In genomic region chr19:12166596-12166995, GRCh38 we compare ENCODE assay signal across 18 cellular contexts. TPM values are rescaled to one million over a fixed set of nuclear protein-coding genes. Genes with fewer than 3 reads are reported as not detected.
A peak's percentile ranks its signal among the peaks of the same experiment; 100 is the strongest.
DNase-seq lines count a peak whose midpoint lies in the region; ATAC-seq and TF ChIP-seq lines count a peak whose summit lies in the region.
"Had no signal": no experiment of that assay in that cellular context is flagged by ENCODE, and none has a peak within 500 bp of the region (broad histone marks: within the 10 kb centered on the region; RNA-seq: fewer than 3 reads in every experiment).

No MANE protein-coding gene starts in this region.

- H3K9me3 ChIP-seq in Panc1 (ENCODE audit: control insufficient read depth, insufficient read depth, low read depth, low read length), result no peaks in the 10 kb centered on the region; the same call in 1 of the 2 replicates
- H3K9me3 ChIP-seq: heart right ventricle, mucosa of descending colon had no signal

- peak overlapping the region; percentile 30 for H3K27ac Mint-ChIP-seq in activated naive CD4-positive, alpha-beta T cell treated with anti-CD3 and anti-CD28 coated beads, Interleukin-2, amount 50 U/mL, for 24 hours
- peak overlapping the region; percentile 61 for H3K27ac Mint-ChIP-seq in stimulated activated effector memory CD8-positive, alpha-beta T cell treated with anti-CD3 and anti-CD28 coated beads, Interleukin-12 subunit alpha, Interleukin-12 subunit beta, amount 100 ng/mL, for 72 hours
- H3K27ac Mint-ChIP-seq: activated T-helper 1 cell treated with anti-CD3 and anti-CD28 coated beads, Interleukin-12 subunit alpha, Interleukin-12 subunit beta, Interleukin-2, Interleukin-4 antibody, amounts not matched to agents 30 ng/mL and 10 ng/mL and 1 ng/mL, durations not matched to agents 14 hours and 24 hours and 36 hours; T-helper 2 cell treated with Interferon-gamma antibody and Interleukin-4, amounts not matched to agents 5 μg/mL and 100 μg/mL, for 36 hours had no signal

- H3K9me3 Mint-ChIP-seq in activated naive CD4-positive, alpha-beta T cell treated with anti-CD3 and anti-CD28 coated beads, Interleukin-2, amount 50 U/mL, for 24 hours, result no peaks in the 10 kb centered on the region
- H3K9me3 Mint-ChIP-seq in stimulated activated effector memory CD8-positive, alpha-beta T cell treated with anti-CD3 and anti-CD28 coated beads, Interleukin-12 subunit alpha, Interleukin-12 subunit beta, amount 100 ng/mL, for 72 hours, result no peaks in the 10 kb centered on the region

- intact Hi-C loops in Panc1 (cut with micrococcal nuclease; ENCODE audit: unreplicated experiment), result no loop called here

- ATAC-seq in Panc1, result no peak
- no peak for ATAC-seq in stimulated activated effector memory CD8-positive, alpha-beta T cell treated with anti-CD3 and anti-CD28 coated beads, Interleukin-12 subunit alpha, Interleukin-12 subunit beta, amount 100 ng/mL, for 72 hours
- no peak for ATAC-seq in HG03196 (IDR thresholded peaks at IDR 0.05; ENCODE audit: unreplicated experiment)
- ATAC-seq: heart right ventricle, mucosa of descending colon had no signal

- CTCF ChIA-PET in Panc1 (lab: Charles Lee), result no interaction called here

- DNase-seq in activated naive CD4-positive, alpha-beta T cell (lab: John Stamatoyannopoulos, UW), result no peak
- no peak for DNase-seq in Panc1 (ENCODE audit: low read depth, low spot score)
- peak; percentile 7 for DNase-seq in dermis blood vessel endothelial cell
- DNase-seq in stimulated activated effector memory CD8-positive, alpha-beta T cell treated with anti-CD3 and anti-CD28 coated beads, Interleukin-12 subunit alpha, Interleukin-12 subunit beta, amount 100 ng/mL, for 72 hours (ENCODE audit: low spot score in 2 of 2), result no peak
- no peak for DNase-seq in kidney tubule cell (ENCODE audit: low spot score)
- DNase-seq in NCI-H146 (lab: John Stamatoyannopoulos, UW), result no peak
- DNase-seq: aorta, cortex of kidney, DMS153, erythroblast, heart right ventricle, mucosa of descending colon, NCI-H1092, posterior cingulate gyrus had no signal

- in situ Hi-C loops in Panc1 (cut with HindIII; ENCODE audit: low pct_unique_long_range_greater_than_20kb, low sequenced_read_pairs), result no loop called here

- TF ChIP-seq CTCF in Panc1 (IDR thresholded peaks at IDR 0.05), result no peak

- H3K27ac ChIP-seq in Panc1 (ENCODE audit: low read length), result no peak overlapping the region

- peaks cover 50% of the 10 kb centered on the region for H3K4me1 Mint-ChIP-seq in activated naive CD4-positive, alpha-beta T cell treated with anti-CD3 and anti-CD28 coated beads, Interleukin-2, amount 50 U/mL, for 24 hours
- H3K4me1 Mint-ChIP-seq in stimulated activated effector memory CD8-positive, alpha-beta T cell treated with anti-CD3 and anti-CD28 coated beads, Interleukin-12 subunit alpha, Interleukin-12 subunit beta, amount 100 ng/mL, for 72 hours, result peaks cover 33% of the 10 kb centered on the region

- H3K4me3 Mint-ChIP-seq in activated naive CD4-positive, alpha-beta T cell treated with anti-CD3 and anti-CD28 coated beads, Interleukin-2, amount 50 U/mL, for 24 hours, result no peak overlapping the region
- H3K4me3 Mint-ChIP-seq in stimulated activated effector memory CD8-positive, alpha-beta T cell treated with anti-CD3 and anti-CD28 coated beads, Interleukin-12 subunit alpha, Interleukin-12 subunit beta, amount 100 ng/mL, for 72 hours, result no peak overlapping the region
- H3K4me3 Mint-ChIP-seq: activated T-helper 1 cell treated with anti-CD3 and anti-CD28 coated beads, Interleukin-12 subunit alpha, Interleukin-12 subunit beta, Interleukin-2, Interleukin-4 antibody, amounts not matched to agents 30 ng/mL and 10 ng/mL and 1 ng/mL, durations not matched to agents 14 hours and 24 hours and 36 hours; T-helper 2 cell treated with Interferon-gamma antibody and Interleukin-4, amounts not matched to agents 5 μg/mL and 100 μg/mL, for 36 hours had no signal

- peaks cover 4% of the 10 kb centered on the region for H3K36me3 Mint-ChIP-seq in activated naive CD4-positive, alpha-beta T cell treated with anti-CD3 and anti-CD28 coated beads, Interleukin-2, amount 50 U/mL, for 24 hours
- H3K36me3 Mint-ChIP-seq in stimulated activated effector memory CD8-positive, alpha-beta T cell treated with anti-CD3 and anti-CD28 coated beads, Interleukin-12 subunit alpha, Interleukin-12 subunit beta, amount 100 ng/mL, for 72 hours, result peaks cover 76% of the 10 kb centered on the region

- POLR2A ChIA-PET in Panc1 (lab: Charles Lee), result no interaction called here

- no peaks in the 10 kb centered on the region for H3K36me3 ChIP-seq in Panc1 (ENCODE audit: control insufficient read depth, insufficient read depth, low read length)

- H3K27me3 Mint-ChIP-seq in activated naive CD4-positive, alpha-beta T cell treated with anti-CD3 and anti-CD28 coated beads, Interleukin-2, amount 50 U/mL, for 24 hours, result no peaks in the 10 kb centered on the region

- no peaks in the 10 kb centered on the region for H3K4me1 ChIP-seq in Panc1 (ENCODE audit: control insufficient read depth, insufficient read depth, low read length)

- no peak overlapping the region for H3K4me3 ChIP-seq in Panc1 (ENCODE audit: low read depth in 2 of 2, low read length in 2 of 2)
- H3K4me3 ChIP-seq: heart right ventricle, mucosa of descending colon had no signal

- TSS peak; percentile 32 for BruUV-seq in Panc1 (replicated peaks; lab: Mats Ljungman, UMichigan)

- H3K27me3 ChIP-seq in Panc1 (ENCODE audit: control insufficient read depth, insufficient read depth, low read length), result no peaks in the 10 kb centered on the region
- H3K27me3 ChIP-seq: heart right ventricle had no signal

RNA-seq across cellular contexts. Expression of gene ZNF136, which starts 3.7 kb away (rescaled TPM):
- 4.6 TPM for total RNA-seq in Panc1 (2021; ENCODE audit: unreplicated experiment)
- 4.2 TPM for polyA plus RNA-seq in Panc1 (2012; ENCODE audit: insufficient read length)
- total RNA-seq in dermis blood vessel endothelial cell, result 5.1 and 8.7 TPM in 2 replicates

RNA-seq across cellular contexts. Expression of gene ZNF625, which starts 10.1 kb away (rescaled TPM):
- total RNA-seq in Panc1 (2021; ENCODE audit: unreplicated experiment) (7.9 TPM), dermis blood vessel endothelial cell (11.5 and 15.1 TPM in 2 replicates)
- 1.0 TPM for polyA plus RNA-seq in Panc1 (2012; ENCODE audit: insufficient read length)

RNA-seq across cellular contexts. Expression of gene ZNF20, which starts 26.4 kb away (rescaled TPM):
- 4.9 TPM for total RNA-seq in Panc1 (2021; ENCODE audit: unreplicated experiment)
- 1.8 TPM for polyA plus RNA-seq in Panc1 (2012; ENCODE audit: insufficient read length)
- total RNA-seq in dermis blood vessel endothelial cell, result 4.0 and 4.8 TPM in 2 replicates
